25 cellular contexts compared by ENCODE assay signal in genomic region chr3:159559771-159560170, GRCh38.
"Had no signal": no experiment of that assay in that cellular context is flagged by ENCODE, and none has a peak within 500 bp of the region (broad histone marks: within the 10 kb centered on the region; RNA-seq: fewer than 3 reads in every experiment).

No MANE protein-coding gene starts in this region.

- H3K27ac Mint-ChIP-seq: immature natural killer cell; memory B cell; mesothelial cell of epicardium; natural killer cell treated with Interleukin-12 subunit alpha and Interleukin-12 subunit beta and Interleukin-15 and Interleukin-18, amount 100 ng/mL, for 72 hours; stimulated activated naive B cell treated with anti-CD40 and anti-IgM and Interleukin-4, amounts not matched to agents 10 μg/mL and 1 μg/mL and 100 μg/mL, for 72 hours; stimulated activated naive CD8-positive, alpha-beta T cell treated with anti-CD3 and anti-CD28 coated beads, Interleukin-15, amount 100 ng/mL, for 72 hours had no signal

- H3K4me1 ChIP-seq: gastrocnemius medialis, heart right ventricle, left ventricle myocardium inferior, lower lobe of right lung, spleen, testis, tibial nerve, upper lobe of right lung, vagina had no signal

- DNase-seq: effector CD4-positive, alpha-beta T cell; endodermal cell; gastrocnemius medialis; heart right ventricle; immature natural killer cell; left cardiac atrium; left ventricle myocardium inferior; lower lobe of right lung; posterior cingulate gyrus; spleen; stimulated activated CD4-positive, alpha-beta T cell treated with anti-CD3 and anti-CD28 coated beads, Interleukin-15, amount 100 ng/mL, for 24 hours; stimulated activated CD4-positive, alpha-beta T cell treated with anti-CD3 and anti-CD28 coated beads, Interleukin-2, amount 100 ng/mL, for 24 hours; stimulated activated CD4-positive, alpha-beta T cell treated with anti-CD3 and anti-CD28 coated beads, Interleukin-4, amount 100 ng/mL, for 4 hours; stimulated activated naive B cell treated with anti-CD40 and anti-IgM and Interleukin-4, amounts not matched to agents 10 μg/mL and 1 μg/mL and 100 μg/mL, for 72 hours; stimulated activated naive CD8-positive, alpha-beta T cell treated with anti-CD3 and anti-CD28 coated beads, Interleukin-15, amount 100 ng/mL, for 72 hours; testis; upper lobe of right lung had no signal

- H3K4me3 ChIP-seq: coronary artery, gastrocnemius medialis, heart right ventricle, left ventricle myocardium inferior, lower lobe of right lung, spleen, testis, tibial nerve, upper lobe of right lung, vagina had no signal

- H3K27me3 Mint-ChIP-seq: natural killer cell treated with Interleukin-12 subunit alpha and Interleukin-12 subunit beta and Interleukin-15 and Interleukin-18, amount 100 ng/mL, for 72 hours; stimulated activated naive B cell treated with anti-CD40 and anti-IgM and Interleukin-4, amounts not matched to agents 10 μg/mL and 1 μg/mL and 100 μg/mL, for 72 hours; stimulated activated naive CD8-positive, alpha-beta T cell treated with anti-CD3 and anti-CD28 coated beads, Interleukin-15, amount 100 ng/mL, for 72 hours had no signal

- H3K9me3 Mint-ChIP-seq: mesothelial cell of epicardium; stimulated activated naive B cell treated with anti-CD40 and anti-IgM and Interleukin-4, amounts not matched to agents 10 μg/mL and 1 μg/mL and 100 μg/mL, for 72 hours had no signal

- H3K36me3 ChIP-seq: gastrocnemius medialis, heart right ventricle, left ventricle myocardium inferior, lower lobe of right lung, neutrophil, spleen, tibial nerve, upper lobe of right lung, vagina had no signal

- H3K27ac ChIP-seq: coronary artery, gastrocnemius medialis, heart right ventricle, left ventricle myocardium inferior, lower lobe of right lung, neutrophil, spleen, testis, tibial nerve, upper lobe of right lung, vagina had no signal

- H3K27me3 ChIP-seq: gastrocnemius medialis, heart right ventricle, neutrophil, spleen, testis, tibial nerve, upper lobe of right lung, vagina had no signal

- H3K4me1 Mint-ChIP-seq: immature natural killer cell; memory B cell; stimulated activated naive B cell treated with anti-CD40 and anti-IgM and Interleukin-4, amounts not matched to agents 10 μg/mL and 1 μg/mL and 100 μg/mL, for 72 hours; stimulated activated naive CD8-positive, alpha-beta T cell treated with anti-CD3 and anti-CD28 coated beads, Interleukin-15, amount 100 ng/mL, for 72 hours had no signal

- H3K9me3 ChIP-seq: gastrocnemius medialis, heart right ventricle, left ventricle myocardium inferior, lower lobe of right lung, neutrophil, spleen, testis, tibial nerve, upper lobe of right lung, vagina had no signal

- H3K4me3 Mint-ChIP-seq: endodermal cell; immature natural killer cell; memory B cell; mesothelial cell of epicardium; natural killer cell treated with Interleukin-12 subunit alpha and Interleukin-12 subunit beta and Interleukin-15 and Interleukin-18, amount 100 ng/mL, for 72 hours; stimulated activated naive B cell treated with anti-CD40 and anti-IgM and Interleukin-4, amounts not matched to agents 10 μg/mL and 1 μg/mL and 100 μg/mL, for 72 hours; stimulated activated naive CD8-positive, alpha-beta T cell treated with anti-CD3 and anti-CD28 coated beads, Interleukin-15, amount 100 ng/mL, for 72 hours had no signal

- ATAC-seq: gastrocnemius medialis; heart right ventricle; left cardiac atrium; lower lobe of right lung; natural killer cell treated with Interleukin-12 subunit alpha and Interleukin-12 subunit beta and Interleukin-15 and Interleukin-18, amount 100 ng/mL, for 72 hours; sciatic nerve; stimulated activated naive B cell treated with anti-CD40 and anti-IgM and Interleukin-4, amounts not matched to agents 10 μg/mL and 1 μg/mL and 100 μg/mL, for 72 hours; stimulated activated naive CD8-positive, alpha-beta T cell treated with anti-CD3 and anti-CD28 coated beads, Interleukin-15, amount 100 ng/mL, for 72 hours; upper lobe of right lung had no signal

- H3K36me3 Mint-ChIP-seq: immature natural killer cell; memory B cell; mesothelial cell of epicardium; natural killer cell treated with Interleukin-12 subunit alpha and Interleukin-12 subunit beta and Interleukin-15 and Interleukin-18, amount 100 ng/mL, for 72 hours; stimulated activated naive B cell treated with anti-CD40 and anti-IgM and Interleukin-4, amounts not matched to agents 10 μg/mL and 1 μg/mL and 100 μg/mL, for 72 hours had no signal
